ENCODE assay signal across 20 cellular contexts in genomic region chr6:38755874-38756273, GRCh38. TPM values are rescaled to one million over a fixed set of nuclear protein-coding genes. Genes with fewer than 3 reads are reported as not detected.
DNase-seq lines count a peak whose midpoint lies in the region; ATAC-seq and TF ChIP-seq lines count a peak whose summit lies in the region.
"Had no signal": no experiment of that assay in that cellular context is flagged by ENCODE, and none has a peak within 500 bp of the region (broad histone marks: within the 10 kb centered on the region; RNA-seq: fewer than 3 reads in every experiment).

No MANE protein-coding gene starts in this region.

- ATAC-seq in activated CD4-positive, CD25-positive, alpha-beta regulatory T cell treated with anti-CD3 and anti-CD28 coated beads, Interleukin-2, amount 50 U/mL, for 24 hours, result peak; percentile 60 to 66
- ATAC-seq: gastrocnemius medialis; GM23338; naive thymus-derived CD8-positive, alpha-beta T cell had no signal

- no peak for DNase-seq in activated CD4-positive, CD25-positive, alpha-beta regulatory T cell (lab: John Stamatoyannopoulos, UW)
- DNase-seq in HT1080 (ENCODE audit: low read depth) (peak; percentile 14), epithelial cell of esophagus (ENCODE audit: low read depth) (peak; percentile 92), BE2C (no peak), NCI-H146 (lab: John Stamatoyannopoulos, UW) (no peak), NCI-H1694 (lab: John Stamatoyannopoulos, UW) (no peak)
- DNase-seq: activated CD4-positive, alpha-beta T cell treated with anti-CD3 and anti-CD28 coated beads, Interleukin-2, amount 50 U/mL, for 4 hours; DMS153; gastrocnemius medialis; KBM-7; naive thymus-derived CD8-positive, alpha-beta T cell; NCI-H1092 treated with DMSO at 0.1 percent for 48 hours; NCI-H774; transverse colon had no signal

- peak overlapping the region in 14 of 21 experiments; percentile 41 to 76 (median 60) for H3K27ac ChIP-seq in skin epidermis
- H3K27ac ChIP-seq: gastrocnemius medialis, transverse colon had no signal

- H3K27me3 ChIP-seq in BE2C, result no peaks in the 10 kb centered on the region
- H3K27me3 ChIP-seq: gastrocnemius medialis, transverse colon had no signal

- H3K9me3 ChIP-seq in BE2C, result no peaks in the 10 kb centered on the region
- H3K9me3 ChIP-seq: gastrocnemius medialis, transverse colon had no signal

- H3K36me3 ChIP-seq in BE2C, result no peaks in the 10 kb centered on the region
- H3K36me3 ChIP-seq: gastrocnemius medialis, transverse colon had no signal

- no peak overlapping the region for H3K4me3 ChIP-seq in epithelial cell of esophagus (ENCODE audit: low read length)
- no peak overlapping the region for H3K4me3 ChIP-seq in skin epidermis
- no peak overlapping the region for H3K4me3 ChIP-seq in BE2C (ENCODE audit: low read depth, low read length)
- H3K4me3 ChIP-seq: gastrocnemius medialis, GM23338, lung, transverse colon had no signal

- TF ChIP-seq CTCF in epithelial cell of esophagus (IDR thresholded peaks at IDR 0.05; ENCODE audit: insufficient read depth, low read depth, low read length, missing control alignments) (no peak), BE2C (IDR thresholded peaks at IDR 0.05; ENCODE audit: low read depth, low read length) (no peak)

- no peaks in the 10 kb centered on the region for H3K4me1 ChIP-seq in BE2C
- H3K4me1 ChIP-seq: gastrocnemius medialis had no signal

RNA-seq across cellular contexts. Expression of gene DNAH8, which starts 40.8 kb away (rescaled TPM):
- total RNA-seq in HT1080 (2014; rRNA removed; shearing (Covaris generic)), result not detected in 2 replicates
- not detected in 2 replicates for polyA plus RNA-seq in HT1080 (2015; cell fraction: cytosol; rRNA removed)
- not detected in 2 replicates for polyA plus RNA-seq in HT1080 (2015; cell fraction: nucleus; rRNA removed)
- polyA plus RNA-seq in BE2C (2012; ENCODE audit: insufficient read depth, insufficient read length, low read depth), result not detected
- total RNA-seq: astrocyte; gastrocnemius medialis; GM23338; naive thymus-derived CD8-positive, alpha-beta T cell had no signal
- polyA plus RNA-seq: CD14-positive monocyte; naive thymus-derived CD8-positive, alpha-beta T cell had no signal

RNA-seq across cellular contexts. Expression of gene GLO1, which starts 52.9 kb away (rescaled TPM):
- total RNA-seq in HT1080 (2014; rRNA removed; shearing (Covaris generic)), result 214 and 252 TPM in 2 replicates
- polyA plus RNA-seq in HT1080 (2015; cell fraction: cytosol; rRNA removed), result 460 and 505 TPM in 2 replicates
- polyA plus RNA-seq in HT1080 (2015; cell fraction: nucleus; rRNA removed), result 242 and 286 TPM in 2 replicates
- 68.3 TPM for polyA plus RNA-seq in BE2C (2012; ENCODE audit: insufficient read depth, insufficient read length, low read depth)

Comparison
In these comparisons a context has a peak if more than half of its experiments do, and no peak if none do; other contexts are left out.
1. DNase-seq: peak in HT1080 (single experiment) and epithelial cell of esophagus (single experiment); none in activated CD4-positive, CD25-positive, alpha-beta regulatory T cell (0 of 4), BE2C (single experiment), NCI-H146 (single experiment) and NCI-H1694 (single experiment).